17 cellular contexts compared by ENCODE assay signal in genomic region chr4:98539299-98539698, GRCh38.
"Had no signal": no experiment of that assay in that cellular context is flagged by ENCODE, and none has a peak within 500 bp of the region (broad histone marks: within the 10 kb centered on the region; RNA-seq: fewer than 3 reads in every experiment).

No MANE protein-coding gene starts in this region.

- H3K4me3 ChIP-seq: colonic mucosa, heart left ventricle, pancreas, skin epidermis, thoracic aorta, transverse colon had no signal

- ATAC-seq: heart left ventricle; pancreas; right cardiac atrium; stimulated activated naive B cell treated with anti-CD40 and anti-IgM and Interleukin-4, amounts not matched to agents 10 μg/mL and 1 μg/mL and 100 μg/mL, for 72 hours; stimulated activated naive CD8-positive, alpha-beta T cell treated with anti-CD3 and anti-CD28 coated beads, Interleukin-15, amount 100 ng/mL, for 72 hours had no signal

- H3K36me3 ChIP-seq: colonic mucosa, heart left ventricle, pancreas, thoracic aorta, transverse colon had no signal

- H3K9me3 ChIP-seq: colonic mucosa, heart left ventricle, pancreas, thoracic aorta, transverse colon had no signal

- H3K4me1 ChIP-seq: colonic mucosa, heart left ventricle, pancreas, transverse colon had no signal

- DNase-seq: colonic mucosa; dermis blood vessel endothelial cell; heart left ventricle; hippocampal formation; kidney glomerular epithelial cell; mesendoderm; naive B cell; occipital lobe; pancreas; right cardiac atrium; stimulated activated CD4-positive, alpha-beta T cell treated with anti-CD3 and anti-CD28 coated beads, Interleukin-2, amount 100 ng/mL, for 24 hours; stimulated activated CD4-positive, alpha-beta T cell treated with anti-CD3 and anti-CD28 coated beads, Interleukin-4, amount 100 ng/mL, for 4 hours; stimulated activated naive B cell treated with anti-CD40 and anti-IgM and Interleukin-4, amounts not matched to agents 10 μg/mL and 1 μg/mL and 100 μg/mL, for 72 hours; stimulated activated naive CD8-positive, alpha-beta T cell treated with anti-CD3 and anti-CD28 coated beads, Interleukin-15, amount 100 ng/mL, for 72 hours; transverse colon had no signal

- H3K27me3 ChIP-seq: colonic mucosa, heart left ventricle, pancreas, transverse colon had no signal

- H3K27ac ChIP-seq: colonic mucosa, heart left ventricle, pancreas, skin epidermis, thoracic aorta, transverse colon had no signal
